21 cellular contexts compared by ENCODE assay signal in genomic region chr6:89492025-89492640, GRCh38. TPM values are rescaled to one million over a fixed set of nuclear protein-coding genes. Genes with fewer than 3 reads are reported as not detected.
DNase-seq lines count a peak whose midpoint lies in the region; ATAC-seq, FAIRE-seq and TF ChIP-seq lines count a peak whose summit lies in the region.
"Had no signal": no experiment of that assay in that cellular context is flagged by ENCODE, and none has a peak within 500 bp of the region (broad histone marks: within the 10 kb centered on the region; RNA-seq: fewer than 3 reads in every experiment).

No MANE protein-coding gene starts in this region.

- H2BK20ac ChIP-seq in H1 (ENCODE audit: low read length) = no peak overlapping the region

- H2BK12ac ChIP-seq in H1 (ENCODE audit: low read depth, low read length) = peak overlapping the region; percentile 69

- H3K56ac ChIP-seq in H1 (replicated peaks; ENCODE audit: insufficient read length, low read depth, low read length) = no peak overlapping the region

- TF ChIP-seq POLR2A in H1 (IDR thresholded peaks at IDR 0.05; ENCODE audit: control extremely low read depth in 1 of 2, low read depth in 2 of 2, low read length in 2 of 2) = no peak

- H2AFZ ChIP-seq in H1 (ENCODE audit: low read length) = no peak overlapping the region

- H4K91ac ChIP-seq in H1 (replicated peaks; ENCODE audit: insufficient read length, low read length) = no peak overlapping the region

- DNase-seq in COLO668 (lab: John Stamatoyannopoulos, UW; ENCODE audit: unreplicated experiment) = peak; percentile 57
- DNase-seq in NCI-H1105 (lab: John Stamatoyannopoulos, UW) = peak; percentile 26
- DNase-seq in NCI-H2196 (lab: John Stamatoyannopoulos, UW; ENCODE audit: unreplicated experiment) = peak; percentile 67
- no peak for DNase-seq in H1 (ENCODE audit: low read depth in 1 of 2, low spot score in 2 of 2)
- no peak for DNase-seq in left cardiac atrium
- DNase-seq in stimulated activated CD4-positive, alpha-beta T cell treated with anti-CD3 and anti-CD28 coated beads, Interleukin-4, amount 100 ng/mL, for 4 hours = no peak
- no peak for DNase-seq in RWPE1 (ENCODE audit: low spot score)
- DNase-seq: activated CD4-positive, alpha-beta T cell treated with anti-CD3 and anti-CD28 coated beads, Interleukin-2, amount 10 ng/mL, durations not matched to agents 7 days and 5 days; cortex of kidney; HCEC 1CT; heart left ventricle; immature natural killer cell; naive thymus-derived CD8-positive, alpha-beta T cell; NCI-H2227 treated with DMSO at 0.1 percent for 48 hours; pancreas; stimulated activated naive CD4-positive, alpha-beta T cell; thyroid gland had no signal

- no peak overlapping the region for H2BK5ac ChIP-seq in H1 (ENCODE audit: low read depth, low read length)

- no peak overlapping the region for H3K4ac ChIP-seq in H1 (replicated peaks; ENCODE audit: insufficient read length, low read depth, low read length)

- no peak overlapping the region for H3K14ac ChIP-seq in H1 (ENCODE audit: insufficient read length)

- POLR2A ChIA-PET in H1 (lab: Charles Lee; ENCODE audit: partially characterized antibody) = no interaction called here
- POLR2A ChIA-PET in RWPE1 (lab: Yijun Ruan, JAX; ENCODE audit: low non-redundant PET) = no interaction called here

- no peak overlapping the region for H3K27ac ChIP-seq in H1 (ENCODE audit: low read depth, low read length)
- no peak overlapping the region for H3K27ac ChIP-seq in RWPE1
- H3K27ac ChIP-seq: BLaER1, heart left ventricle, pancreas, thyroid gland had no signal

- H3K18ac ChIP-seq in H1 (ENCODE audit: extremely low read depth, low read length) = no peak overlapping the region

- no peak overlapping the region for H2BK15ac ChIP-seq in H1 (ENCODE audit: low read length)

- TF ChIP-seq EP300 in H1 (IDR thresholded peaks at IDR 0.05; ENCODE audit: borderline replicate concordance in 1 of 2, low read depth in 2 of 2, low read length in 2 of 2) = no peak

- H4K5ac ChIP-seq in H1 (ENCODE audit: insufficient read length, low read depth, low read length) = no peak overlapping the region

- H3K79me1 ChIP-seq in H1 (ENCODE audit: low read depth, low read length) = no peaks in the 10 kb centered on the region; the same call in none of the 2 replicates

- H2BK120ac ChIP-seq in H1 (replicated peaks; ENCODE audit: low read depth, low read length) = no peak overlapping the region

- H3K79me2 ChIP-seq in H1 (ENCODE audit: control insufficient read depth in 1 of 2, insufficient read depth in 2 of 2, low read length in 2 of 2) = no peaks in the 10 kb centered on the region

- peaks cover 4 to 10% (median 7%) of the 10 kb centered on the region in 4 experiments; a peak in 5 of 7 replicates for H3K4me1 ChIP-seq in H1 (replicated peaks in 1 of 4; ENCODE audit: control insufficient read depth in 3 of 4, insufficient read depth in 4 of 4, low read length in 3 of 4)
- H3K4me1 ChIP-seq: BLaER1, pancreas, thyroid gland had no signal

- no peak for ATAC-seq in HG02588 (IDR thresholded peaks at IDR 0.05; ENCODE audit: unreplicated experiment)
- no peak for ATAC-seq in left cardiac atrium
- ATAC-seq: heart left ventricle; naive thymus-derived CD8-positive, alpha-beta T cell; sciatic nerve had no signal

- 70% methylated on average over 7 of the region's 7 CpGs; no CpG with 5 or more reads in 1 of the 2 experiments for WGBS in H1 (ENCODE audit: extremely low coverage in 1 of 2, insufficient coverage in 1 of 2, insufficient read length in 1 of 2, insufficient replicate concordance in 2 of 2, low coverage in 1 of 2, low lambda C conversion rate in 2 of 2, missing lambda C conversion rate in 1 of 2), 2 experiments

- no peak overlapping the region for H3K4me3 ChIP-seq in H1 (ENCODE audit: extremely low read depth in 1 of 4, insufficient read depth in 2 of 4, low read depth in 3 of 4, low read length in 4 of 4)
- H3K4me3 ChIP-seq: BLaER1, heart left ventricle, pancreas, thyroid gland had no signal

- H3K23me2 ChIP-seq in H1 (ENCODE audit: low read depth, low read length) = no peaks in the 10 kb centered on the region

- H3K36me3 ChIP-seq in H1 (ENCODE audit: control insufficient read depth in 2 of 4, insufficient read depth in 4 of 4, low read length in 3 of 4) = no peaks in the 10 kb centered on the region
- H3K36me3 ChIP-seq: BLaER1, heart left ventricle, pancreas, thyroid gland had no signal

- no peaks in the 10 kb centered on the region for H3K9me3 ChIP-seq in H1 (ENCODE audit: insufficient read depth in 2 of 2, low read depth in 1 of 2, low read length in 1 of 2)
- H3K9me3 ChIP-seq: BLaER1, heart left ventricle, pancreas, thyroid gland had no signal

- peak overlapping the region in 1 of 2 experiments; percentile 1; a peak in 2 of 4 replicates for H3K4me2 ChIP-seq in H1 (ENCODE audit: insufficient read depth in 1 of 2, low read depth in 2 of 2, low read length in 2 of 2)
- H3K4me2 ChIP-seq: BLaER1 had no signal

- H3K23ac ChIP-seq in H1 (ENCODE audit: insufficient read length) = no peak overlapping the region

- no peak overlapping the region for H4K8ac ChIP-seq in H1 (ENCODE audit: extremely low read depth, insufficient read depth, low read length)

- H4K20me1 ChIP-seq in H1 (replicated peaks in 1 of 2; ENCODE audit: control insufficient read depth in 1 of 2, insufficient read depth in 2 of 2, low read length in 2 of 2) = no peaks in the 10 kb centered on the region
- H4K20me1 ChIP-seq: BLaER1 had no signal

- CTCF ChIA-PET in H1 (lab: Charles Lee; ENCODE audit: partially characterized antibody) (interaction anchor here (0.6 to 1.6 kb wide), 9 partner anchors 9 to 242 kb away, joined by 3 to 9 read pairs (median 4); no protein-coding TSS in a partner anchor), RWPE1 (lab: Yijun Ruan, JAX) (no interaction called here)

- FAIRE-seq in H1 (lab: Jason Lieb, UNC) = no peak
- FAIRE-seq: GM12891, pancreas had no signal

- H3K27me3 ChIP-seq in H1 (replicated peaks in 1 of 4; ENCODE audit: control insufficient read depth in 3 of 4, extremely low read depth in 1 of 4, insufficient read depth in 3 of 4, low read length in 3 of 4) = no peaks in the 10 kb centered on the region
- H3K27me3 ChIP-seq: BLaER1, heart left ventricle, pancreas, thyroid gland had no signal

- TF ChIP-seq RAD21 in H1 (IDR thresholded peaks at IDR 0.05 in 1 of 2, conservative IDR thresholded peaks at IDR 0.05 in 1 of 2; ENCODE audit: low read depth in 2 of 2, low read length in 2 of 2) = no peak

- H3K9ac ChIP-seq in H1 (replicated peaks in 1 of 4; ENCODE audit: extremely low read depth in 1 of 4, low read depth in 3 of 4, low read length in 3 of 4) = no peak overlapping the region
- H3K9ac ChIP-seq: BLaER1 had no signal

- intact Hi-C loops in left cardiac atrium (cut with DNase I) = no loop called here

- no peak overlapping the region for H2AK5ac ChIP-seq in H1 (ENCODE audit: low read depth, low read length)

- no peak for TF ChIP-seq CTCF in H1 (IDR thresholded peaks at IDR 0.05; ENCODE audit: control extremely low read depth in 1 of 3, insufficient read depth in 1 of 3, low read depth in 1 of 3, low read length in 3 of 3)
- no peak for TF ChIP-seq CTCF in RWPE1 (conservative IDR thresholded peaks at IDR 0.05; ENCODE audit: low read depth)

TF ChIP-seq in H1, 55 proteins besides CTCF, POLR2A, EP300 and RAD21:
- TF ChIP-seq SRF (IDR thresholded peaks at IDR 0.05; ENCODE audit: low read depth, low read length) = peak; percentile 58
- 0 out of 2 replicates have a peak, but pooled peaks have one; percentile 12 for TF ChIP-seq MAFK (IDR thresholded peaks at IDR 0.05; ENCODE audit: low read depth, low read length)
- TF ChIP-seq GABPA (IDR thresholded peaks at IDR 0.05; ENCODE audit: borderline replicate concordance, insufficient read depth, low read length) = no peak

RNA-seq across cellular contexts. Expression of gene ANKRD6, which starts 59.2 kb away (rescaled TPM):
- total RNA-seq in H1 (2021; fragmentation: NEBNext Ultra II Directional; extraction: Animal tissue kit (Norgen Biotek cat#: 25700)) = 11.0 and 12.8 TPM in 2 replicates
- 5.9 and 6.2 TPM in 2 replicates for polyA plus RNA-seq in H1 (2011; rRNA removed)
- polyA plus RNA-seq in H1 (2011; cell fraction: cytosol; rRNA removed) = 10.0 TPM
- polyA plus RNA-seq in H1 (2011; cell fraction: nucleus; rRNA removed) = 24.0 TPM
- 10.8 to 15.1 TPM (median 13.2 TPM) in 4 replicates for polyA plus RNA-seq in H1 (2012, experiment 1 of 2)
- polyA plus RNA-seq in H1 (2012, experiment 2 of 2) = 1.4 TPM
- 11.1 TPM for polyA plus RNA-seq in H1 (2013, experiment 1 of 2)
- polyA plus RNA-seq in H1 (2013, experiment 2 of 2) = 8.7 TPM
- 13.1 and 23.8 TPM in 2 replicates for polyA minus RNA-seq in H1 (2011; rRNA and poly(A)+ RNA removed)
- polyA minus RNA-seq in H1 (2011; cell fraction: cytosol; rRNA and poly(A)+ RNA removed) = 12.9 TPM
- 22.4 TPM for polyA minus RNA-seq in H1 (2011; cell fraction: nucleus; rRNA and poly(A)+ RNA removed)
- total RNA-seq in left cardiac atrium = 10 to 100 TPM in 1 of 2 donors, 1 to 10 TPM in 1; 9.1 to 13.7 TPM

Comparison
In these comparisons a context has a peak if more than half of its experiments do, and no peak if none do; other contexts are left out.
1. DNase-seq: peak in COLO668 (single experiment), NCI-H1105 (single experiment) and NCI-H2196 (single experiment); none in H1 (0 of 2), left cardiac atrium (single experiment), stimulated activated CD4-positive, alpha-beta T cell treated with anti-CD3 and anti-CD28 coated beads, Interleukin-4, amount 100 ng/mL, for 4 hours (0 of 2) and RWPE1 (single experiment).